20 cellular contexts compared by ENCODE assay signal in the genomic region with DNA sequence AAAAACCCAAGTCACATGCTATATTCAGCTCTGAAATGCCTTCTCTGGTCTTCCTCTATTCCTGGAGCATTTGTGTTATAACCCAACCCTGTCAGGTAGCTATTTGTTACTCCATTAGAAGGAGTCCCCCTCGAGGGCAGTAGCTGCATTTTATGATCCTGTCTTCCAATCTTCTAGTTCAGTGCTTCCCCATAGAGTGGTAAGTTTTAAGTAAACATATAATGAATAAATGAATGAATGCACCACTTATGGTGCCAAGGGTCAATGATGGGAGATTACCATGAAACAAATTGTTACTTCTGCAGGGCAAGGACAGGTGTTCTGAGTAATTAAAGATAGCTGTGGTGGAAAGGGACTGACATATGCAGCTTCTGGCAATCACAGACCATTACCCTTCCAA. TPM values are rescaled to one million over a fixed set of nuclear protein-coding genes. Genes with fewer than 3 reads are reported as not detected.
DNase-seq lines count a peak whose midpoint lies in the region; ATAC-seq and TF ChIP-seq lines count a peak whose summit lies in the region.
"Had no signal": no experiment of that assay in that cellular context is flagged by ENCODE, and none has a peak within 500 bp of the region (broad histone marks: within the 10 kb centered on the region; RNA-seq: fewer than 3 reads in every experiment).

No MANE protein-coding gene starts in this region.

- H3K4me3 ChIP-seq in left ventricle myocardium inferior, result no peak overlapping the region

- H3K36me3 Mint-ChIP-seq in nephron (ENCODE audit: low read depth), result no peaks in the 10 kb centered on the region

- peaks cover 51% of the 10 kb centered on the region for H3K4me1 Mint-ChIP-seq in nephron

- H3K36me3 ChIP-seq in left ventricle myocardium inferior, result peaks cover 4% of the 10 kb centered on the region

- H3K4me1 ChIP-seq in left ventricle myocardium inferior, result peaks cover 31% of the 10 kb centered on the region

- TF ChIP-seq CTCF in left ventricle myocardium inferior (IDR thresholded peaks at IDR 0.05; ENCODE audit: borderline replicate concordance) (no peak), nephron (IDR thresholded peaks at IDR 0.05; ENCODE audit: unreplicated experiment in 3 of 3) (no peak)

- peak overlapping the region; percentile 41 to 88 (median 85) for H3K27ac Mint-ChIP-seq in nephron

- no peaks in the 10 kb centered on the region for H3K9me3 ChIP-seq in left ventricle myocardium inferior (replicated peaks)

- H3K27me3 Mint-ChIP-seq in nephron (ENCODE audit: low read depth), result peaks cover 16% of the 10 kb centered on the region

- intact Hi-C loops in left ventricle myocardium inferior (cut with micrococcal nuclease), result no loop called here
- intact Hi-C loops in Right ventricle myocardium inferior (cut with DNase I), result loop anchor here (5.0 kb wide), 1 partner anchor 83 kb away; no protein-coding TSS in a partner anchor

- DNase-seq in left ventricle myocardium inferior (no peak), Right ventricle myocardium inferior (ENCODE audit: missing footprints) (no peak), NCI-H748 (lab: John Stamatoyannopoulos, UW; ENCODE audit: unreplicated experiment) (peak; percentile 98), NCI-H1436 treated with DMSO at 0.1 percent for 48 hours (lab: John Stamatoyannopoulos, UW) (no peak), NCI-H2081 (lab: John Stamatoyannopoulos, UW) (no peak), NCI-H510A (lab: John Stamatoyannopoulos, UW) (no peak)
- DNase-seq: AML-193, DMS79 treated with DMSO at 0.1 percent for 48 hours, H7, KBM-7, NCI-H1092, NCI-H1436, NCI-H2081 treated with DMSO at 0.1 percent for 48 hours, NCI-H2171 treated with DMSO at 0.1 percent for 48 hours, NCI-H446, NCI-H526 treated with DMSO at 0.1 percent for 48 hours, Right ventricle myocardium superior, T-helper 2 cell had no signal

- H3K27ac ChIP-seq in left ventricle myocardium inferior (replicated peaks), result peak overlapping the region; percentile 49

- no peaks in the 10 kb centered on the region for H3K9me3 Mint-ChIP-seq in nephron

- ATAC-seq in Right ventricle myocardium inferior (no peak), HG03045 (IDR thresholded peaks at IDR 0.05; ENCODE audit: unreplicated experiment) (no peak)

- peak overlapping the region; percentile 12 to 64 (median 26) for H3K4me3 Mint-ChIP-seq in nephron

- peaks cover 5% of the 10 kb centered on the region for H3K27me3 ChIP-seq in left ventricle myocardium inferior (ENCODE audit: low read depth)

RNA-seq across cellular contexts. Expression of a gene that starts 4.0 kb away (rescaled TPM):
- total RNA-seq in left ventricle myocardium inferior (5.3 TPM), Right ventricle myocardium inferior (10.6 TPM)

RNA-seq across cellular contexts. Expression of a gene that starts 23.3 kb away (rescaled TPM):
- total RNA-seq in left ventricle myocardium inferior (674 TPM), Right ventricle myocardium inferior (782 TPM)
